ENCODE assay signal across 26 cellular contexts in the genomic region with DNA sequence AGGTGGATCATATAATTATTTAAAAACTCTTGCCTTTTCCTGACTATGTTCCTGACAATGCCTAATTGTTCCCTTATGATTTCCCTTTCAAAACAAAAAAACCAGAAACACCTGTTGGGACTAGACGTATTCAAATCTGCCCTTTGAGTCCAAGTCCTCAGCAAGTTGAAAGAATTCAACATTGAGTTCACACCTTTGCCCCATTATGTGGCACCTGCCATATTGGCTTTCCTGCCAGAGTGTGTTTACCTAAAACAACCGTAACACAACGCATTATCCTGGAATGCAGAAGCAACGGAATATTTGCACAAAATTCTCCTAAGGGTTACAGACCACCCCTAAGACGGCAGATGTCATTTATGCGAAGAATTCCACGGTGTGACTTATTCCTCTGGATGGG.
DNase-seq lines count a peak whose midpoint lies in the region; ATAC-seq, FAIRE-seq and TF ChIP-seq lines count a peak whose summit lies in the region.
"Had no signal": no experiment of that assay in that cellular context is flagged by ENCODE, and none has a peak within 500 bp of the region (broad histone marks: within the 10 kb centered on the region; RNA-seq: fewer than 3 reads in every experiment).

No MANE protein-coding gene starts in this region.

- H3K4me1 ChIP-seq in HepG2 (ENCODE audit: insufficient read depth, low read length) (peaks cover 49% of the 10 kb centered on the region), right lobe of liver (peaks cover 0 to 25% (median 9%) of the 10 kb centered on the region in 4 donors), endothelial cell of umbilical vein (ENCODE audit: control insufficient read depth, extremely low read depth, insufficient read depth, low read length) (peaks cover 12% of the 10 kb centered on the region), tibial artery (peaks cover 4 to 96% (median 58%) of the 10 kb centered on the region in 4 donors)

- no peaks in the 10 kb centered on the region for H3K9me3 Mint-ChIP-seq in CD4-positive, alpha-beta T cell
- H3K9me3 Mint-ChIP-seq: H9, HFFc6, T-cell had no signal

- no peaks in the 10 kb centered on the region for H3K9me1 ChIP-seq in endothelial cell of umbilical vein (replicated peaks; ENCODE audit: control insufficient read depth, extremely low read depth, insufficient read depth, low read length)

- dilution Hi-C loops in endothelial cell of umbilical vein (cut with MboI; ENCODE audit: extremely low pct_ligation_motif_present, low sequenced_read_pairs) = no loop called here

- intact Hi-C loops in HepG2 (cut with micrococcal nuclease; ENCODE audit: unreplicated experiment) = no loop called here
- intact Hi-C loops in right lobe of liver (cut with DNase I) = no loop called here
- intact Hi-C loops in endothelial cell of umbilical vein (cut with micrococcal nuclease) = loop anchor here (5.0 kb wide), 1 partner anchor 65 kb away; no protein-coding TSS in a partner anchor
- intact Hi-C loops in tibial artery (cut with DNase I; ENCODE audit: low total_unique reads) = loop anchor here (10.0 kb wide), 1 partner anchor 113 kb away; no protein-coding TSS in a partner anchor
- intact Hi-C loops in CD4-positive, alpha-beta T cell (cut with DNase I, micrococcal nuclease) = no loop called here

- no peaks in the 10 kb centered on the region for H3K36me3 Mint-ChIP-seq in CD4-positive, alpha-beta T cell (ENCODE audit: low read depth)
- H3K36me3 Mint-ChIP-seq: CD8-positive, alpha-beta memory T cell; T-cell had no signal

- peak; percentile 25 for DNase-seq in DMS53 (lab: John Stamatoyannopoulos, UW)
- no peak for DNase-seq in DMS53 treated with DMSO at 0.1 percent for 48 hours (lab: John Stamatoyannopoulos, UW; ENCODE audit: unreplicated experiment)
- no peak for DNase-seq in HepG2 (ENCODE audit: low spot score)
- DNase-seq in right lobe of liver = no peak
- peak; percentile 28 for DNase-seq in endothelial cell of umbilical vein (ENCODE audit: low read depth, low spot score)
- no peak for DNase-seq in tibial artery
- no peak for DNase-seq in CD4-positive, alpha-beta T cell
- DNase-seq: CD8-positive, alpha-beta memory T cell; GM23248; H9; HFFc6; IMR-90; KG1; MG63; NCI-H1417 treated with DMSO at 0.1 percent for 48 hours; NCI-H1694 treated with DMSO at 0.1 percent for 48 hours; NCI-H2081 treated with DMSO at 0.1 percent for 48 hours; NCI-H446; NCI-H69; PC-9; T-cell had no signal

- ATAC-seq in HepG2 (no peak), right lobe of liver (no peak), GM18511 (IDR thresholded peaks at IDR 0.05; ENCODE audit: unreplicated experiment) (no peak)
- no peak for ATAC-seq in CD4-positive, alpha-beta T cell (ENCODE audit: poor library complexity)
- ATAC-seq: Right ventricle myocardium inferior, T-cell had no signal

- WGBS in HepG2 (ENCODE audit: low lambda C conversion rate) = 94% methylated on average over 7 of the region's 7 CpGs
- WGBS in right lobe of liver (ENCODE audit: insufficient coverage, low coverage, low lambda C conversion rate, missing lambda C conversion rate) = 72% methylated on average over 7 of the region's 7 CpGs

- H3K9me3 ChIP-seq in HepG2 (ENCODE audit: low read length) = no peaks in the 10 kb centered on the region
- H3K9me3 ChIP-seq in right lobe of liver = no peaks in the 10 kb centered on the region
- no peaks in the 10 kb centered on the region for H3K9me3 ChIP-seq in endothelial cell of umbilical vein (replicated peaks; ENCODE audit: control insufficient read depth, insufficient read depth, low read length)
- H3K9me3 ChIP-seq in tibial artery = no peaks in the 10 kb centered on the region
- H3K9me3 ChIP-seq in CD4-positive, alpha-beta T cell (ENCODE audit: control insufficient read depth, low read length) = no peaks in the 10 kb centered on the region
- H3K9me3 ChIP-seq: MG63 had no signal

- H3K9ac ChIP-seq in HepG2 (ENCODE audit: insufficient read depth, low read depth, low read length) (no peak overlapping the region), endothelial cell of umbilical vein (replicated peaks; ENCODE audit: extremely low read depth, insufficient read depth, low read length) (no peak overlapping the region)
- H3K9ac ChIP-seq: GM23248 had no signal

- H3K4me3 ChIP-seq in HepG2 (replicated peaks in 1 of 3; ENCODE audit: insufficient read depth in 1 of 3, low read depth in 2 of 3, low read length in 3 of 3) (no peak overlapping the region), right lobe of liver (no peak overlapping the region), endothelial cell of umbilical vein (replicated peaks in 1 of 3; ENCODE audit: insufficient read depth in 1 of 3, low read depth in 1 of 3, low read length in 3 of 3) (no peak overlapping the region), tibial artery (no peak overlapping the region)
- H3K4me3 ChIP-seq: GM23248, MG63, PC-9 had no signal

- no peak for TF ChIP-seq POLR2A in HepG2 (IDR thresholded peaks at IDR 0.05; ENCODE audit: insufficient read depth in 1 of 2, low read depth in 2 of 2, low read length in 2 of 2)
- no peak for TF ChIP-seq POLR2A in right lobe of liver (IDR thresholded peaks at IDR 0.05)
- no peak for TF ChIP-seq POLR2A in endothelial cell of umbilical vein (IDR thresholded peaks at IDR 0.05; ENCODE audit: low read depth, low read length)

- POLR2A ChIA-PET in HepG2 (lab: Yijun Ruan, JAX) (no interaction called here), endothelial cell of umbilical vein (lab: Charles Lee) (no interaction called here)
- POLR2A ChIA-PET in CD4-positive, alpha-beta T cell (lab: Charles Lee) = no interaction called here

- in situ Hi-C loops in HepG2 (cut with HindIII; ENCODE audit: extremely low pct_ligation_motif_present, low pct_unique_long_range_greater_than_20kb) = no loop called here

- TF ChIP-seq EP300 in HepG2 (IDR thresholded peaks at IDR 0.05; ENCODE audit: low read depth in 2 of 2, low read length in 2 of 2) (no peak), HepG2 (CRISPR knock-in tag; IDR thresholded peaks at IDR 0.05; ENCODE audit: borderline replicate concordance) (no peak)

- H4K20me1 ChIP-seq in HepG2 (ENCODE audit: insufficient read depth, low read length) = peaks cover 3% of the 10 kb centered on the region; the same call in 1 of the 2 replicates
- H4K20me1 ChIP-seq in endothelial cell of umbilical vein (replicated peaks; ENCODE audit: control insufficient read depth, extremely low read depth, insufficient read depth, low read length) = no peaks in the 10 kb centered on the region

- H3K27me3 ChIP-seq in HepG2 (ENCODE audit: control insufficient read depth in 1 of 2, insufficient read depth in 2 of 2, low read length in 2 of 2) (no peaks in the 10 kb centered on the region), right lobe of liver (no peaks in the 10 kb centered on the region), endothelial cell of umbilical vein (ENCODE audit: control insufficient read depth in 2 of 2, insufficient read depth in 2 of 2, low read length in 2 of 2) (no peaks in the 10 kb centered on the region), tibial artery (no peaks in the 10 kb centered on the region)
- H3K27me3 ChIP-seq in CD4-positive, alpha-beta T cell (ENCODE audit: control insufficient read depth, insufficient read depth, low read length) = no peaks in the 10 kb centered on the region
- H3K27me3 ChIP-seq: MG63 had no signal

- H2AFZ ChIP-seq in HepG2 (ENCODE audit: low read length) (no peak overlapping the region), endothelial cell of umbilical vein (ENCODE audit: low read depth, low read length) (no peak overlapping the region)
- H2AFZ ChIP-seq: GM23248, PC-9 had no signal

- BruUV-seq in HepG2 (replicated peaks; lab: Mats Ljungman, UMichigan) (no TSS peak), endothelial cell of umbilical vein (replicated peaks; lab: Mats Ljungman, UMichigan) (no TSS peak)

- no peak for TF ChIP-seq CTCF in HepG2 (CRISPR knock-in tag; IDR thresholded peaks at IDR 0.05)
- TF ChIP-seq CTCF in right lobe of liver (IDR thresholded peaks at IDR 0.05) = no peak
- no peak for TF ChIP-seq CTCF in endothelial cell of umbilical vein (IDR thresholded peaks at IDR 0.05; ENCODE audit: extremely low read depth in 1 of 2, insufficient read depth in 1 of 2, low read depth in 1 of 2, low read length in 2 of 2)
- TF ChIP-seq CTCF in tibial artery (IDR thresholded peaks at IDR 0.05) = no peak
- TF ChIP-seq CTCF in CD4-positive, alpha-beta T cell (IDR thresholded peaks at IDR 0.05) = no peak

- H3K36me3 ChIP-seq in HepG2 (replicated peaks in 1 of 2; ENCODE audit: control insufficient read depth in 1 of 2, insufficient read depth in 2 of 2, low read length in 2 of 2) (peaks cover 13 to 58% of the 10 kb centered on the region in 2 experiments; a peak in 4 of 5 replicates), right lobe of liver (no peaks in the 10 kb centered on the region), endothelial cell of umbilical vein (ENCODE audit: control insufficient read depth in 2 of 2, extremely low read depth in 1 of 2, insufficient read depth in 2 of 2, low read length in 2 of 2) (no peaks in the 10 kb centered on the region), tibial artery (no peaks in the 10 kb centered on the region)
- H3K36me3 ChIP-seq: MG63 had no signal

- H3K27ac ChIP-seq in HepG2 (ENCODE audit: extremely low read length, insufficient read depth, low read length) (no peak overlapping the region), right lobe of liver (no peak overlapping the region), endothelial cell of umbilical vein (ENCODE audit: insufficient read depth, low read depth, low read length) (no peak overlapping the region), tibial artery (peak overlapping the region; percentile 87 to 88)
- no peak overlapping the region for H3K27ac ChIP-seq in CD4-positive, alpha-beta T cell (ENCODE audit: low read depth, low read length)
- H3K27ac ChIP-seq: 22Rv1, C4-2B, GM23248, PC-9 had no signal

- H3K27me3 Mint-ChIP-seq in CD4-positive, alpha-beta T cell = no peaks in the 10 kb centered on the region
- H3K27me3 Mint-ChIP-seq: B cell, T-cell had no signal

- no peak overlapping the region for H3K4me2 ChIP-seq in HepG2 (ENCODE audit: low read depth, low read length)
- H3K4me2 ChIP-seq in endothelial cell of umbilical vein (ENCODE audit: insufficient read depth, low read length) = no peak overlapping the region
- H3K4me2 ChIP-seq: PC-9 had no signal

- H3K79me2 ChIP-seq in HepG2 (ENCODE audit: insufficient read depth, low read length) (peaks cover 81% of the 10 kb centered on the region), endothelial cell of umbilical vein (ENCODE audit: control insufficient read depth, insufficient read depth, low read length) (peaks cover 9% of the 10 kb centered on the region)

- no peak for TF ChIP-seq RAD21 in HepG2 (CRISPR knock-in tag; IDR thresholded peaks at IDR 0.05)

- CTCF ChIA-PET in HepG2 (lab: Yijun Ruan, JAX; ENCODE audit: low intra/inter-chr PET ratio, low total read pairs) = no interaction called here
- CTCF ChIA-PET in endothelial cell of umbilical vein (lab: Charles Lee) = no interaction called here
- CTCF ChIA-PET in CD4-positive, alpha-beta T cell (lab: Charles Lee) = no interaction called here

- H3K4me1 Mint-ChIP-seq in CD4-positive, alpha-beta T cell (ENCODE audit: low read depth) = no peaks in the 10 kb centered on the region
- H3K4me1 Mint-ChIP-seq: B cell; CD8-positive, alpha-beta memory T cell; T-cell had no signal

- FAIRE-seq in HepG2 (lab: Jason Lieb, UNC) = no peak
- no peak for FAIRE-seq in endothelial cell of umbilical vein (lab: Jason Lieb, UNC)

- no peak overlapping the region for H3K27ac Mint-ChIP-seq in CD4-positive, alpha-beta T cell
- H3K27ac Mint-ChIP-seq: B cell; CD8-positive, alpha-beta memory T cell; H9; HFFc6; T-cell had no signal

- H3K4me3 Mint-ChIP-seq in CD4-positive, alpha-beta T cell = no peak overlapping the region
- H3K4me3 Mint-ChIP-seq: B cell; CD8-positive, alpha-beta memory T cell; H9; HFFc6; T-cell had no signal

Comparison
In these comparisons a context has a peak if more than half of its experiments do, and no peak if none do; other contexts are left out.
1. DNase-seq: peak in DMS53 (single experiment) and endothelial cell of umbilical vein (single experiment); none in DMS53 treated with DMSO at 0.1 percent for 48 hours (single experiment), HepG2 (single experiment), right lobe of liver (0 of 3), tibial artery (0 of 2) and CD4-positive, alpha-beta T cell (0 of 10).
2. H3K27ac ChIP-seq: peak in tibial artery (2 of 2); none in HepG2 (single experiment), right lobe of liver (0 of 3), endothelial cell of umbilical vein (single experiment) and CD4-positive, alpha-beta T cell (single experiment).
3. intact Hi-C loops: an anchor here in endothelial cell of umbilical vein (5.0 kb wide) and tibial artery (10.0 kb wide); none called in HepG2, right lobe of liver and CD4-positive, alpha-beta T cell.